Comparison of ENCODE assay signal across 15 cellular contexts in genomic region chr2:43737097-43737854, GRCh38. TPM values are rescaled to one million over a fixed set of nuclear protein-coding genes. Genes with fewer than 3 reads are reported as not detected.
DNase-seq lines count a peak whose midpoint lies in the region; ATAC-seq, FAIRE-seq and TF ChIP-seq lines count a peak whose summit lies in the region.
"Had no signal": no experiment of that assay in that cellular context is flagged by ENCODE, and none has a peak within 500 bp of the region (broad histone marks: within the 10 kb centered on the region; RNA-seq: fewer than 3 reads in every experiment).

No MANE protein-coding gene starts in this region.

- FAIRE-seq in bronchial epithelial cell (lab: Jason Lieb, UNC) (no peak), GM19239 (lab: Jason Lieb, UNC) (no peak)

- no peaks in the 10 kb centered on the region for H3K4me1 ChIP-seq in left lung
- no peaks in the 10 kb centered on the region for H3K4me1 ChIP-seq in CD4-positive, alpha-beta memory T cell (ENCODE audit: insufficient read depth, low read length)
- H3K4me1 ChIP-seq: stomach had no signal

- POLR2A ChIA-PET in CD4-positive, alpha-beta memory T cell (lab: Charles Lee; ENCODE audit: partially characterized antibody), result no interaction called here

- H3K36me3 ChIP-seq in bronchial epithelial cell (ENCODE audit: control insufficient read depth, insufficient read depth, low read length) (no peaks in the 10 kb centered on the region), left lung (peaks cover 0 to 4% of the 10 kb centered on the region in 2 donors)
- H3K36me3 ChIP-seq in CD4-positive, alpha-beta memory T cell (ENCODE audit: insufficient read depth, low read length), result no peaks in the 10 kb centered on the region

- CTCF ChIA-PET in CD4-positive, alpha-beta memory T cell (lab: Charles Lee; ENCODE audit: partially characterized antibody), result no interaction called here

- intact Hi-C loops in left cardiac atrium (cut with DNase I) (no loop called here), left ventricle myocardium superior (cut with micrococcal nuclease) (no loop called here), left lung (cut with DNase I) (no loop called here)
- intact Hi-C loops in CD4-positive, alpha-beta memory T cell (cut with micrococcal nuclease), result no loop called here

- no peak overlapping the region for H3K27ac ChIP-seq in left lung
- H3K27ac ChIP-seq in CD4-positive, alpha-beta memory T cell (ENCODE audit: low read depth, low read length), result no peak overlapping the region
- H3K27ac ChIP-seq: HL-60, stomach had no signal

- H3K9me3 Mint-ChIP-seq in CD4-positive, alpha-beta memory T cell, result no peaks in the 10 kb centered on the region
- H3K9me3 Mint-ChIP-seq: naive B cell had no signal

- H3K4me3 Mint-ChIP-seq in CD4-positive, alpha-beta memory T cell, result no peak overlapping the region
- H3K4me3 Mint-ChIP-seq: naive B cell had no signal

- ATAC-seq in left cardiac atrium (peak; percentile 50 to 97), left ventricle myocardium superior (no peak), left lung (peak; percentile 48), HG03432 (IDR thresholded peaks at IDR 0.05; ENCODE audit: unreplicated experiment) (no peak)

- no peak overlapping the region for H3K27ac Mint-ChIP-seq in CD4-positive, alpha-beta memory T cell

- no peaks in the 10 kb centered on the region for H3K4me1 Mint-ChIP-seq in CD4-positive, alpha-beta memory T cell
- H3K4me1 Mint-ChIP-seq: naive B cell had no signal

- H3K27me3 ChIP-seq in bronchial epithelial cell (ENCODE audit: control insufficient read depth, insufficient read depth, low read length) (no peaks in the 10 kb centered on the region), left lung (no peaks in the 10 kb centered on the region)
- no peaks in the 10 kb centered on the region for H3K27me3 ChIP-seq in CD4-positive, alpha-beta memory T cell (ENCODE audit: insufficient read depth, low read length)
- H3K27me3 ChIP-seq: stomach had no signal

- H3K36me3 Mint-ChIP-seq in CD4-positive, alpha-beta memory T cell, result no peaks in the 10 kb centered on the region
- H3K36me3 Mint-ChIP-seq: naive B cell had no signal

- DNase-seq in left cardiac atrium (peak; percentile 29), left ventricle myocardium superior (no peak), bronchial epithelial cell (ENCODE audit: low read depth) (peak; percentile 14), left lung (no peak), GM19239 (ENCODE audit: insufficient read length, low spot score) (no peak), DMS79 (lab: John Stamatoyannopoulos, UW) (no peak)
- no peak for DNase-seq in CD4-positive, alpha-beta memory T cell
- DNase-seq: central memory CD4-positive, alpha-beta T cell; GF-D8; naive B cell; NCI-H1436 treated with DMSO at 0.1 percent for 48 hours; stimulated activated CD4-positive, alpha-beta T cell treated with anti-CD3 and anti-CD28 coated beads, Interleukin-2, amount 100 ng/mL, for 24 hours; stomach had no signal

- TF ChIP-seq CTCF in bronchial epithelial cell (IDR thresholded peaks at IDR 0.05; ENCODE audit: insufficient read depth, low read length, severe bottlenecking) (no peak), left lung (IDR thresholded peaks at IDR 0.05) (no peak)

- H3K9me3 ChIP-seq in left lung, result no peaks in the 10 kb centered on the region
- H3K9me3 ChIP-seq in CD4-positive, alpha-beta memory T cell (ENCODE audit: control insufficient read depth in 1 of 2, low read length in 2 of 2), result no peaks in the 10 kb centered on the region
- H3K9me3 ChIP-seq: stomach had no signal

- peaks cover 3 to 7% of the 10 kb centered on the region in 2 donors for H3K27me3 Mint-ChIP-seq in CD4-positive, alpha-beta memory T cell

- H3K4me3 ChIP-seq in bronchial epithelial cell (ENCODE audit: low read depth, low read length), result no peak overlapping the region
- H3K4me3 ChIP-seq in left lung, result no peak overlapping the region
- no peak overlapping the region for H3K4me3 ChIP-seq in CD4-positive, alpha-beta memory T cell (ENCODE audit: low read length in 2 of 2)
- H3K4me3 ChIP-seq: stomach had no signal

RNA-seq across cellular contexts. Expression of gene DYNC2LI1, which starts 36.6 kb away (rescaled TPM):
- total RNA-seq in left cardiac atrium (10 to 100 TPM in 1 of 2 donors, 1 to 10 TPM in 1; 6.4 to 10.1 TPM), left ventricle myocardium superior (8.1 TPM), bronchial epithelial cell (8.2 and 12.4 TPM in 2 replicates), left lung (10 to 100 TPM; 17.8 TPM)
- total RNA-seq in CD4-positive, alpha-beta memory T cell, result 1 to 10 TPM; 2.9 to 3.9 TPM
- 1 to 10 TPM; 5.1 to 7.1 TPM for polyA plus RNA-seq in CD4-positive, alpha-beta memory T cell

Comparison
In these comparisons a context has a peak if more than half of its experiments do, and no peak if none do; other contexts are left out.
1. ATAC-seq: peak in left cardiac atrium (2 of 2) and left lung (single experiment); none in left ventricle myocardium superior (single experiment) and HG03432 (single experiment).
2. DNase-seq: peak in left cardiac atrium (single experiment) and bronchial epithelial cell (single experiment); none in left ventricle myocardium superior (single experiment), left lung (0 of 2), CD4-positive, alpha-beta memory T cell (0 of 5), GM19239 (single experiment) and DMS79 (single experiment).